In genomic region chr17:29292071-29292991, GRCh38 we compare ENCODE assay signal across 8 cellular contexts. TPM values are rescaled to one million over a fixed set of nuclear protein-coding genes. Genes with fewer than 3 reads are reported as not detected.
A peak's percentile ranks its signal among the peaks of the same experiment; 100 is the strongest.
DNase-seq lines count a peak whose midpoint lies in the region; ATAC-seq and TF ChIP-seq lines count a peak whose summit lies in the region.

No MANE protein-coding gene starts in this region.

- peaks cover 29 to 64% (median 42%) of the 10 kb centered on the region in 4 donors for H3K4me1 Mint-ChIP-seq in CD4-positive, CD25-positive, alpha-beta regulatory T cell
- peaks cover 57% of the 10 kb centered on the region for H3K4me1 Mint-ChIP-seq in activated naive CD4-positive, alpha-beta T cell treated with anti-CD3 and anti-CD28 coated beads, Interleukin-2, amount 50 U/mL, for 24 hours

- H3K4me3 Mint-ChIP-seq in CD4-positive, CD25-positive, alpha-beta regulatory T cell = peak overlapping the region; percentile 99 to 100 (median 100)
- peak overlapping the region; percentile 100 for H3K4me3 Mint-ChIP-seq in activated naive CD4-positive, alpha-beta T cell treated with anti-CD3 and anti-CD28 coated beads, Interleukin-2, amount 50 U/mL, for 24 hours

- no peak for TF ChIP-seq CTCF in osteoblast (IDR thresholded peaks at IDR 0.05; ENCODE audit: extremely low read depth, low read depth, low read length)

- peak overlapping the region; percentile 78 for H3K4me2 ChIP-seq in osteoblast (ENCODE audit: insufficient read depth, low read length)

- peaks cover 55% of the 10 kb centered on the region for H4K20me1 ChIP-seq in osteoblast (ENCODE audit: insufficient read depth, low read length)

- peak; percentile 41 to 75 (median 44) for DNase-seq in CD4-positive, CD25-positive, alpha-beta regulatory T cell
- DNase-seq in RPMI8226 = peak; percentile 51
- DNase-seq in glomerular visceral epithelial cell (ENCODE audit: extremely low spot score) = peak; percentile 61
- DNase-seq in osteoblast (ENCODE audit: insufficient read length, low spot score, missing footprints) = peak; percentile 90

- peak overlapping the region; percentile 88 for H3K4me3 ChIP-seq in CD4-positive, CD25-positive, alpha-beta regulatory T cell (ENCODE audit: low read depth, low read length)
- peak overlapping the region; percentile 98 for H3K4me3 ChIP-seq in osteoblast (ENCODE audit: insufficient read depth, low read length)

- H2AFZ ChIP-seq in osteoblast (ENCODE audit: low read length) = no peak overlapping the region

- peaks cover 24% of the 10 kb centered on the region for H3K36me3 ChIP-seq in CD4-positive, CD25-positive, alpha-beta regulatory T cell (ENCODE audit: control insufficient read depth, insufficient read depth, low read length)
- H3K36me3 ChIP-seq in osteoblast (ENCODE audit: insufficient read depth, low read length) = peaks cover 20% of the 10 kb centered on the region

- peaks cover 0 to 2% (median 0%) of the 10 kb centered on the region in 7 donors for H3K9me3 Mint-ChIP-seq in CD4-positive, CD25-positive, alpha-beta regulatory T cell
- H3K9me3 Mint-ChIP-seq in activated naive CD4-positive, alpha-beta T cell treated with anti-CD3 and anti-CD28 coated beads, Interleukin-2, amount 50 U/mL, for 24 hours = no peaks in the 10 kb centered on the region

- H3K27me3 ChIP-seq in CD4-positive, CD25-positive, alpha-beta regulatory T cell (ENCODE audit: control insufficient read depth, insufficient read depth, low read length) = no peaks in the 10 kb centered on the region
- H3K27me3 ChIP-seq in osteoblast (ENCODE audit: insufficient read depth, low read length) = no peaks in the 10 kb centered on the region

- H3K27ac ChIP-seq in CD4-positive, CD25-positive, alpha-beta regulatory T cell (ENCODE audit: insufficient read depth, low read length, poor library complexity, severe bottlenecking) = peak overlapping the region; percentile 94
- H3K27ac ChIP-seq in osteoblast (ENCODE audit: low read depth, low read length) (peak overlapping the region; percentile 77), temporal lobe (ENCODE audit: low read depth, low read length) (peak overlapping the region; percentile 96)

- no peaks in the 10 kb centered on the region for H3K9me3 ChIP-seq in CD4-positive, CD25-positive, alpha-beta regulatory T cell (ENCODE audit: control insufficient read depth in 2 of 2, low read length in 2 of 2)
- H3K9me3 ChIP-seq in osteoblast (ENCODE audit: low read depth, low read length) = no peaks in the 10 kb centered on the region

- H3K27ac Mint-ChIP-seq in CD4-positive, CD25-positive, alpha-beta regulatory T cell = peak overlapping the region; percentile 89 to 96 (median 94)
- peak overlapping the region; percentile 91 for H3K27ac Mint-ChIP-seq in activated naive CD4-positive, alpha-beta T cell treated with anti-CD3 and anti-CD28 coated beads, Interleukin-2, amount 50 U/mL, for 24 hours

- H3K27me3 Mint-ChIP-seq in CD4-positive, CD25-positive, alpha-beta regulatory T cell = peaks cover 4% of the 10 kb centered on the region
- H3K27me3 Mint-ChIP-seq in activated naive CD4-positive, alpha-beta T cell treated with anti-CD3 and anti-CD28 coated beads, Interleukin-2, amount 50 U/mL, for 24 hours = no peaks in the 10 kb centered on the region

- peaks cover 29% of the 10 kb centered on the region for H3K36me3 Mint-ChIP-seq in CD4-positive, CD25-positive, alpha-beta regulatory T cell
- peaks cover 22% of the 10 kb centered on the region for H3K36me3 Mint-ChIP-seq in activated naive CD4-positive, alpha-beta T cell treated with anti-CD3 and anti-CD28 coated beads, Interleukin-2, amount 50 U/mL, for 24 hours

- no peak for ATAC-seq in CD4-positive, CD25-positive, alpha-beta regulatory T cell (ENCODE audit: low read depth in 2 of 2)
- peak; percentile 23 for ATAC-seq in HG02885 (IDR thresholded peaks at IDR 0.05; ENCODE audit: poor library complexity, unreplicated experiment)
- ATAC-seq in GM21526 (IDR thresholded peaks at IDR 0.05; ENCODE audit: low FRiP score, unreplicated experiment) = no peak

- H3K4me1 ChIP-seq in CD4-positive, CD25-positive, alpha-beta regulatory T cell (ENCODE audit: control insufficient read depth, insufficient read depth, low read length, poor library complexity, severe bottlenecking) = peaks cover 46% of the 10 kb centered on the region
- peaks cover 25% of the 10 kb centered on the region for H3K4me1 ChIP-seq in osteoblast (ENCODE audit: insufficient read depth, low read length)

- peaks cover 62% of the 10 kb centered on the region for H3K79me2 ChIP-seq in osteoblast (ENCODE audit: insufficient read depth, low read length)

RNA-seq across cellular contexts. Expression of gene NUFIP2, which starts 1.6 kb away (rescaled TPM):
- 80.6 TPM for total RNA-seq in CD4-positive, CD25-positive, alpha-beta regulatory T cell
- polyA plus RNA-seq in CD4-positive, CD25-positive, alpha-beta regulatory T cell = 1 to 10 TPM; 6.4 to 9.1 (median 7.8) TPM
- 51.6 and 56.8 TPM in 2 replicates for total RNA-seq in osteoblast
- 40.6 TPM for total RNA-seq in temporal lobe

RNA-seq across cellular contexts. Expression of gene CRYBA1, which starts 45.7 kb away (rescaled TPM):
- not detected for total RNA-seq in CD4-positive, CD25-positive, alpha-beta regulatory T cell
- polyA plus RNA-seq in CD4-positive, CD25-positive, alpha-beta regulatory T cell = not detected
- total RNA-seq in osteoblast (not detected in 2 replicates), temporal lobe (not detected)
